ENCODE assay signal across 6 cellular contexts in genomic region chr1:84956097-84956496, GRCh38. TPM values are rescaled to one million over a fixed set of nuclear protein-coding genes. Genes with fewer than 3 reads are reported as not detected.
"Had no signal": no experiment of that assay in that cellular context is flagged by ENCODE, and none has a peak within 500 bp of the region (broad histone marks: within the 10 kb centered on the region; RNA-seq: fewer than 3 reads in every experiment).

No MANE protein-coding gene starts in this region.

- H3K4me3 ChIP-seq: GM23248 had no signal

- H3K9ac ChIP-seq: GM23248 had no signal

- ATAC-seq: HepG2 had no signal

- DNase-seq: GM23248, H9, HCEC 1CT had no signal

- H3K4me3 Mint-ChIP-seq: H9, IgD-negative memory B cell had no signal

- H3K27ac ChIP-seq: GM23248, HL-60 had no signal

- H3K9me3 Mint-ChIP-seq: H9 had no signal

- H3K27me3 Mint-ChIP-seq: IgD-negative memory B cell had no signal

- H2AFZ ChIP-seq: GM23248 had no signal

RNA-seq across cellular contexts. Expression of gene MCOLN2, which starts 40.8 kb away (rescaled TPM):
- total RNA-seq: GM23248, HepG2 had no signal
- polyA plus RNA-seq: HepG2 had no signal
